Comparison of ENCODE assay signal across 15 cellular contexts in the genomic region with DNA sequence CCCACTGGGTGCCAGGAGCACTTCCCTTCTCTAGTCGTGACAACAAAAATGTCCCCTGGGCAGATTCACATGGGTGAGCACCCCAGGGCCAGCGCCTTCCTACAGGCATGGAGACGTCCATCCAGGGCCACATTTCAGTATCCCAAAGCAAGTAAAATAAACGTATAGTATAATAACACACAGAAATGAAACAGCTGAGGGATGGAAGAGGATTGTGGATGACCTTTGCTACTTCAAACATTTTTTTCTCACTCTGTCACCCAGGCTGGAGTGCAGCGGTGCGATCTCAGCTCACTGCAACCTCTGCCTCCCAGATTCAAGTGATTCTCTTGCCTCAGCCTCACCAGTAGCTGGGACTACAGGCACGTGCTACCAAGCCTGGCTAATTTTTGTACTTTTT. TPM values are rescaled to one million over a fixed set of nuclear protein-coding genes. Genes with fewer than 3 reads are reported as not detected.
A peak's percentile ranks its signal among the peaks of the same experiment; 100 is the strongest.
DNase-seq lines count a peak whose midpoint lies in the region; ATAC-seq and TF ChIP-seq lines count a peak whose summit lies in the region.
"Had no signal": no experiment of that assay in that cellular context is flagged by ENCODE, and none has a peak within 500 bp of the region (broad histone marks: within the 10 kb centered on the region; RNA-seq: fewer than 3 reads in every experiment).

No MANE protein-coding gene starts in this region.

- H3K9me3 ChIP-seq in AG04450 (ENCODE audit: control insufficient read depth, insufficient read depth, low read length) (peaks cover 4% of the 10 kb centered on the region), HEK293 (ENCODE audit: control insufficient read depth, insufficient read depth, low read depth, low read length) (no peaks in the 10 kb centered on the region), WERI-Rb-1 (ENCODE audit: severe bottlenecking) (no peaks in the 10 kb centered on the region)

- H3K27ac ChIP-seq in AG04450 (ENCODE audit: low read depth, low read length) (no peak overlapping the region), HEK293 (ENCODE audit: extremely low read depth, low read depth, low read length) (no peak overlapping the region), brain microvascular endothelial cell (no peak overlapping the region), WERI-Rb-1 (no peak overlapping the region)
- H3K27ac ChIP-seq: BLaER1 treated with 17β-estradiol and CSF1 and Interleukin-3, amounts not matched to agents 10 nM and 100 nM; SK-N-MC had no signal

- POLR2A ChIA-PET in AG04450 (lab: Yijun Ruan, JAX) = interaction anchor here (0.7 to 1.1 kb wide), 2 partner anchors 16 to 25 kb away, joined by 3 to 8 read pairs; no protein-coding TSS in a partner anchor
- POLR2A ChIA-PET in HEK293 (lab: Yijun Ruan, JAX) = no interaction called here

- H3K36me3 ChIP-seq in HEK293 (ENCODE audit: control insufficient read depth in 2 of 2, insufficient read depth in 1 of 2, low read length in 2 of 2) (peaks cover 0 to 31% of the 10 kb centered on the region in 2 experiments; a peak in 2 of 3 replicates), brain microvascular endothelial cell (replicated peaks) (no peaks in the 10 kb centered on the region), WERI-Rb-1 (peaks cover 34% of the 10 kb centered on the region)

- TF ChIP-seq CTCF in AG04450 (IDR thresholded peaks at IDR 0.05; ENCODE audit: low read depth, low read length) = no peak
- no peak for TF ChIP-seq CTCF in HEK293 (tag by site-specific recombination; IDR thresholded peaks at IDR 0.05)
- no peak for TF ChIP-seq CTCF in brain microvascular endothelial cell (IDR thresholded peaks at IDR 0.05; ENCODE audit: low read depth, low read length, missing control alignments)
- no peak for TF ChIP-seq CTCF in WERI-Rb-1 (IDR thresholded peaks at IDR 0.05; ENCODE audit: low read depth, low read length)

- no peak for ATAC-seq in GM18517 (IDR thresholded peaks at IDR 0.05; ENCODE audit: unreplicated experiment)
- ATAC-seq: Panc1 had no signal

- DNase-seq in AG04450 (ENCODE audit: low read depth, low spot score) (peak; percentile 41), brain microvascular endothelial cell (peak; percentile 63), kidney tubule cell (ENCODE audit: low spot score) (peak; percentile 44), WERI-Rb-1 (no peak)
- DNase-seq in activated CD4-positive, alpha-beta T cell treated with anti-CD3 and anti-CD28 coated beads for 4 hours = no peak
- DNase-seq: CD8-positive, alpha-beta memory T cell; NCI-H146; NCI-H2081 treated with DMSO at 0.1 percent for 48 hours; NCI-H524; Right ventricle myocardium superior had no signal

- CTCF ChIA-PET in AG04450 (lab: Charles Lee) (interaction anchor here (0.7 to 6.7 kb wide), 2 partner anchors 12 to 46 kb away, joined by 7 to 46 read pairs; no protein-coding TSS in a partner anchor), HEK293 (lab: Yijun Ruan, JAX) (interaction anchor here (1.9 kb wide), 1 partner anchor 12 kb away, joined by 9 read pairs; no protein-coding TSS in a partner anchor)

- in situ Hi-C loops in brain microvascular endothelial cell (cut with HindIII; ENCODE audit: low pct_ligation_motif_present, low sequenced_read_pairs) = no loop called here

- no peaks in the 10 kb centered on the region for H3K4me1 ChIP-seq in HEK293 (ENCODE audit: control insufficient read depth, insufficient read depth, low read length)

- H3K27me3 ChIP-seq in AG04450 (ENCODE audit: control insufficient read depth, insufficient read depth, low read length) = no peaks in the 10 kb centered on the region
- no peaks in the 10 kb centered on the region for H3K27me3 ChIP-seq in brain microvascular endothelial cell (replicated peaks)
- H3K27me3 ChIP-seq in WERI-Rb-1 (ENCODE audit: insufficient read depth, low read depth, severe bottlenecking) = no peaks in the 10 kb centered on the region
- H3K27me3 ChIP-seq: BLaER1 treated with 17β-estradiol and CSF1 and Interleukin-3, amounts not matched to agents 10 nM and 100 nM had no signal

- H3K4me3 ChIP-seq in AG04450 (ENCODE audit: low read depth, low read length) = no peak overlapping the region
- no peak overlapping the region for H3K4me3 ChIP-seq in HEK293 (ENCODE audit: low read depth, low read length)
- no peak overlapping the region for H3K4me3 ChIP-seq in brain microvascular endothelial cell (ENCODE audit: low read depth, low read length)
- no peak overlapping the region for H3K4me3 ChIP-seq in WERI-Rb-1 (ENCODE audit: low read depth, low read length)
- H3K4me3 ChIP-seq: BLaER1 treated with 17β-estradiol and CSF1 and Interleukin-3, amounts not matched to agents 10 nM and 100 nM; SK-N-MC had no signal

TF ChIP-seq in HEK293, 187 proteins besides CTCF, POLR2A, EP300 and RAD21:
- no peak for TF ChIP-seq ZNF394 (tag by site-specific recombination; IDR thresholded peaks at IDR 0.05; ENCODE audit: borderline replicate concordance)
- no peak for TF ChIP-seq ZNF555 (tag by site-specific recombination; conservative IDR thresholded peaks at IDR 0.05)
- no peak for TF ChIP-seq ZFP37 (tag by site-specific recombination; IDR thresholded peaks at IDR 0.05)
- TF ChIP-seq ZIC2 (tag by site-specific recombination; IDR thresholded peaks at IDR 0.05) = peak; percentile 32; the same call in 1 of the 2 replicates
- TF ChIP-seq, protein P1, sequence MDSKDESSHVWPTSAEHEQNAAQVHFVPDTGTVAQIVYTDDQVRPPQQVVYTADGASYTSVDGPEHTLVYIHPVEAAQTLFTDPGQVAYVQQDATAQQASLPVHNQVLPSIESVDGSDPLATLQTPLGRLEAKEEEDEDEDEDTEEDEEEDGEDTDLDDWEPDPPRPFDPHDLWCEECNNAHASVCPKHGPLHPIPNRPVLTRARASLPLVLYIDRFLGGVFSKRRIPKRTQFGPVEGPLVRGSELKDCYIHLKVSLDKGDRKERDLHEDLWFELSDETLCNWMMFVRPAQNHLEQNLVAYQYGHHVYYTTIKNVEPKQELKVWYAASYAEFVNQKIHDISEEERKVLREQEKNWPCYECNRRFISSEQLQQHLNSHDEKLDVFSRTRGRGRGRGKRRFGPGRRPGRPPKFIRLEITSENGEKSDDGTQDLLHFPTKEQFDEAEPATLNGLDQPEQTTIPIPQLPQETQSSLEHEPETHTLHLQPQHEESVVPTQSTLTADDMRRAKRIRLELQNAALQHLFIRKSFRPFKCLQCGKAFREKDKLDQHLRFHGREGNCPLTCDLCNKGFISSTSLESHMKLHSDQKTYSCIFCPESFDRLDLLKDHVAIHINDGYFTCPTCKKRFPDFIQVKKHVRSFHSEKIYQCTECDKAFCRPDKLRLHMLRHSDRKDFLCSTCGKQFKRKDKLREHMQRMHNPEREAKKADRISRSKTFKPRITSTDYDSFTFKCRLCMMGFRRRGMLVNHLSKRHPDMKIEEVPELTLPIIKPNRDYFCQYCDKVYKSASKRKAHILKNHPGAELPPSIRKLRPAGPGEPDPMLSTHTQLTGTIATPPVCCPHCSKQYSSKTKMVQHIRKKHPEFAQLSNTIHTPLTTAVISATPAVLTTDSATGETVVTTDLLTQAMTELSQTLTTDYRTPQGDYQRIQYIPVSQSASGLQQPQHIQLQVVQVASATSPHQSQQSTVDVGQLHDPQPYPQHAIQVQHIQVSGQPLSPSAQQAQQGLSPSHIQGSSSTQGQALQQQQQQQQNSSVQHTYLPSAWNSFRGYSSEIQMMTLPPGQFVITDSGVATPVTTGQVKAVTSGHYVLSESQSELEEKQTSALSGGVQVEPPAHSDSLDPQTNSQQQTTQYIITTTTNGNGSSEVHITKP (tag by site-specific recombination; IDR thresholded peaks at IDR 0.05) = no peak
- TF ChIP-seq ZNF785 (tag by site-specific recombination; IDR thresholded peaks at IDR 0.05) = no peak
- TF ChIP-seq, protein P2, sequence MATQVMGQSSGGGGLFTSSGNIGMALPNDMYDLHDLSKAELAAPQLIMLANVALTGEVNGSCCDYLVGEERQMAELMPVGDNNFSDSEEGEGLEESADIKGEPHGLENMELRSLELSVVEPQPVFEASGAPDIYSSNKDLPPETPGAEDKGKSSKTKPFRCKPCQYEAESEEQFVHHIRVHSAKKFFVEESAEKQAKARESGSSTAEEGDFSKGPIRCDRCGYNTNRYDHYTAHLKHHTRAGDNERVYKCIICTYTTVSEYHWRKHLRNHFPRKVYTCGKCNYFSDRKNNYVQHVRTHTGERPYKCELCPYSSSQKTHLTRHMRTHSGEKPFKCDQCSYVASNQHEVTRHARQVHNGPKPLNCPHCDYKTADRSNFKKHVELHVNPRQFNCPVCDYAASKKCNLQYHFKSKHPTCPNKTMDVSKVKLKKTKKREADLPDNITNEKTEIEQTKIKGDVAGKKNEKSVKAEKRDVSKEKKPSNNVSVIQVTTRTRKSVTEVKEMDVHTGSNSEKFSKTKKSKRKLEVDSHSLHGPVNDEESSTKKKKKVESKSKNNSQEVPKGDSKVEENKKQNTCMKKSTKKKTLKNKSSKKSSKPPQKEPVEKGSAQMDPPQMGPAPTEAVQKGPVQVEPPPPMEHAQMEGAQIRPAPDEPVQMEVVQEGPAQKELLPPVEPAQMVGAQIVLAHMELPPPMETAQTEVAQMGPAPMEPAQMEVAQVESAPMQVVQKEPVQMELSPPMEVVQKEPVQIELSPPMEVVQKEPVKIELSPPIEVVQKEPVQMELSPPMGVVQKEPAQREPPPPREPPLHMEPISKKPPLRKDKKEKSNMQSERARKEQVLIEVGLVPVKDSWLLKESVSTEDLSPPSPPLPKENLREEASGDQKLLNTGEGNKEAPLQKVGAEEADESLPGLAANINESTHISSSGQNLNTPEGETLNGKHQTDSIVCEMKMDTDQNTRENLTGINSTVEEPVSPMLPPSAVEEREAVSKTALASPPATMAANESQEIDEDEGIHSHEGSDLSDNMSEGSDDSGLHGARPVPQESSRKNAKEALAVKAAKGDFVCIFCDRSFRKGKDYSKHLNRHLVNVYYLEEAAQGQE (tag by site-specific recombination; IDR thresholded peaks at IDR 0.05) = no peak
- no peak for TF ChIP-seq OSR2 (tag by site-specific recombination; IDR thresholded peaks at IDR 0.05)

RNA-seq across cellular contexts. Expression of a gene that starts 28.2 kb away (rescaled TPM):
- 0.20 and 0.25 TPM in 2 replicates for polyA plus RNA-seq in AG04450 (2011; rRNA removed)
- polyA minus RNA-seq in AG04450 (2011; rRNA and poly(A)+ RNA removed) = 0.13 and 0.18 TPM in 2 replicates

RNA-seq across cellular contexts. Expression of a gene that starts 37.6 kb away (rescaled TPM):
- 1.2 and 1.4 TPM in 2 replicates for polyA plus RNA-seq in AG04450 (2011; rRNA removed)
- polyA minus RNA-seq in AG04450 (2011; rRNA and poly(A)+ RNA removed) = 0.28 and 0.56 TPM in 2 replicates
- polyA plus RNA-seq: CD8-positive, alpha-beta memory T cell had no signal

RNA-seq across cellular contexts. Expression of a gene that starts 50.3 kb away (rescaled TPM):
- polyA plus RNA-seq in AG04450 (2011; rRNA removed) = 388 and 454 TPM in 2 replicates
- 86.2 and 132 TPM in 2 replicates for polyA minus RNA-seq in AG04450 (2011; rRNA and poly(A)+ RNA removed)

RNA-seq across cellular contexts. Expression of a gene that starts 51.0 kb away (rescaled TPM):
- polyA plus RNA-seq in AG04450 (2011; rRNA removed) = 1.0 and 1.7 TPM in 2 replicates
- polyA minus RNA-seq in AG04450 (2011; rRNA and poly(A)+ RNA removed) = 0.48 and 0.60 TPM in 2 replicates

RNA-seq across cellular contexts. Expression of a gene that starts 52.2 kb away (rescaled TPM):
- polyA plus RNA-seq in AG04450 (2011; rRNA removed) = 0.63 and 0.69 TPM in 2 replicates
- 1.00 and 1.6 TPM in 2 replicates for polyA minus RNA-seq in AG04450 (2011; rRNA and poly(A)+ RNA removed)

Comparison
In these comparisons a context has a peak if more than half of its experiments do, and no peak if none do; other contexts are left out.
1. DNase-seq: peak in AG04450 (single experiment), brain microvascular endothelial cell (single experiment) and kidney tubule cell (single experiment); none in activated CD4-positive, alpha-beta T cell treated with anti-CD3 and anti-CD28 coated beads for 4 hours (0 of 2) and WERI-Rb-1 (single experiment).